Comparison of ENCODE assay signal across 19 cellular contexts in genomic region chr14:64973826-64974225, GRCh38. TPM values are rescaled to one million over a fixed set of nuclear protein-coding genes. Genes with fewer than 3 reads are reported as not detected.
DNase-seq lines count a peak whose midpoint lies in the region; ATAC-seq, FAIRE-seq and TF ChIP-seq lines count a peak whose summit lies in the region.
"Had no signal": no experiment of that assay in that cellular context is flagged by ENCODE, and none has a peak within 500 bp of the region (broad histone marks: within the 10 kb centered on the region; RNA-seq: fewer than 3 reads in every experiment).

No MANE protein-coding gene starts in this region.

- H3K9me3 Mint-ChIP-seq in endothelial cell (ENCODE audit: unreplicated experiment) (no peaks in the 10 kb centered on the region), neural crest cell (no peaks in the 10 kb centered on the region)
- H3K9me3 Mint-ChIP-seq: CD4-positive, CD25-positive, alpha-beta regulatory T cell; CD8-positive, alpha-beta T cell had no signal

- H3K27ac Mint-ChIP-seq in endothelial cell (ENCODE audit: unreplicated experiment) (peak overlapping the region; percentile 43), neural crest cell (ENCODE audit: unreplicated experiment) (no peak overlapping the region)
- H3K27ac Mint-ChIP-seq: B cell; CD4-positive, CD25-positive, alpha-beta regulatory T cell; CD8-positive, alpha-beta T cell had no signal

- no peak for FAIRE-seq in RCC 7860 (lab: Jason Lieb, UNC)
- FAIRE-seq: A204.1, GM12878 had no signal

- ATAC-seq in HG03457 (IDR thresholded peaks at IDR 0.05; ENCODE audit: unreplicated experiment) (no peak), HG02973 (IDR thresholded peaks at IDR 0.05; ENCODE audit: unreplicated experiment) (no peak)
- ATAC-seq: CD8-positive, alpha-beta T cell; GM12878 had no signal

- peak; percentile 54 for DNase-seq in activated effector memory CD4-positive, alpha-beta T cell treated with anti-CD3 and anti-CD28 coated beads, Interleukin-2, amount 50 U/mL, for 16 hours
- DNase-seq in activated effector memory CD4-positive, alpha-beta T cell treated with Interleukin-2 at 50 U/mL for 16 hours: no peak
- DNase-seq in endothelial cell (ENCODE audit: low spot score) (no peak), neural crest cell (ENCODE audit: low read depth, low spot score) (no peak), RCC 7860 (ENCODE audit: low spot score) (no peak)
- DNase-seq: Caco-2; CD4-positive, CD25-positive, alpha-beta regulatory T cell; CD8-positive, alpha-beta T cell; DMS153; DMS79; EL; GDM1; GOT3; HCEC 1CT had no signal

- H3K4me3 Mint-ChIP-seq in endothelial cell (ENCODE audit: unreplicated experiment) (no peak overlapping the region), neural crest cell (peak overlapping the region; percentile 51)
- H3K4me3 Mint-ChIP-seq: B cell had no signal

- peaks cover 14% of the 10 kb centered on the region for H3K27me3 Mint-ChIP-seq in endothelial cell (ENCODE audit: unreplicated experiment)
- peaks cover 32% of the 10 kb centered on the region for H3K27me3 Mint-ChIP-seq in neural crest cell (ENCODE audit: low read depth)

- peaks cover 13% of the 10 kb centered on the region for H3K4me1 Mint-ChIP-seq in endothelial cell (ENCODE audit: unreplicated experiment)
- peaks cover 17% of the 10 kb centered on the region for H3K4me1 Mint-ChIP-seq in neural crest cell

- no peak for TF ChIP-seq CTCF in endothelial cell (IDR thresholded peaks at IDR 0.05; ENCODE audit: unreplicated experiment)
- TF ChIP-seq CTCF in neural crest cell (conservative IDR thresholded peaks at IDR 0.05): no peak

- H3K36me3 Mint-ChIP-seq in endothelial cell (ENCODE audit: low read depth, unreplicated experiment) (no peaks in the 10 kb centered on the region), neural crest cell (ENCODE audit: low read depth) (no peaks in the 10 kb centered on the region)
- H3K36me3 Mint-ChIP-seq: CD4-positive, CD25-positive, alpha-beta regulatory T cell; CD8-positive, alpha-beta T cell had no signal

RNA-seq across cellular contexts. Expression of gene RAB15, which starts 1.7 kb away (rescaled TPM):
- total RNA-seq in endothelial cell (ENCODE audit: unreplicated experiment): 20.9 TPM
- 16.5 and 17.9 TPM in 2 replicates for total RNA-seq in neural crest cell

RNA-seq across cellular contexts. Expression of gene FNTB, which starts 12.9 kb away (rescaled TPM):
- total RNA-seq in endothelial cell (ENCODE audit: unreplicated experiment) (16.9 TPM), neural crest cell (28.6 and 37.3 TPM in 2 replicates)

RNA-seq across cellular contexts. Expression of gene GPX2, which starts 31.3 kb away (rescaled TPM):
- total RNA-seq in endothelial cell (ENCODE audit: unreplicated experiment) (not detected), neural crest cell (not detected in 2 replicates)
- total RNA-seq: B cell; CD4-positive, CD25-positive, alpha-beta regulatory T cell; CD8-positive, alpha-beta T cell; GM12878 had no signal

RNA-seq across cellular contexts. Expression of gene CHURC1, which starts 59.6 kb away (rescaled TPM):
- 36.2 TPM for total RNA-seq in endothelial cell (ENCODE audit: unreplicated experiment)
- 33.1 and 34.4 TPM in 2 replicates for total RNA-seq in neural crest cell
